Comparison of ENCODE assay signal across 14 cellular contexts in the genomic region with DNA sequence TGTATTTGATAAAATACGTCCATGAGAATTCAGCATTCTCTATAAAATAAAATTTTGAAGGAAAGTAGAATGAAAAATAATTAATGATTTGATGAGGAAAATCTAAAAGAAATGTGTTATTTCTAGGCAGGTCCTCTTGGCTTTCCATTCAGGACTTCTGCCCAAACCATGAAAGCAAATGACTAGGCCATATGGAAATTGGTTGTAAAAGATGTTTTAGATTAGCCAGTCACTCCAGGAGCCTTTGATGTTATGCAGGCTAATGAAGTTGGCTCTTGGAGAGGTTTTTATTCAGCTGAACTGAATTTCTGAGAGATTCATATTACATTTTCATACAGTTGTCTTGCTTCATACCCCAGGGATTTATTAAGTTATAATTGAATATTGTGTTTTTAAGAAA.
DNase-seq lines count a peak whose midpoint lies in the region; ATAC-seq and TF ChIP-seq lines count a peak whose summit lies in the region.
"Had no signal": no experiment of that assay in that cellular context is flagged by ENCODE, and none has a peak within 500 bp of the region (broad histone marks: within the 10 kb centered on the region; RNA-seq: fewer than 3 reads in every experiment).

No MANE protein-coding gene starts in this region.

- H3K9ac ChIP-seq in SK-N-SH (no peak overlapping the region), endodermal cell (ENCODE audit: extremely low read depth, low read length, poor library complexity, severe bottlenecking) (no peak overlapping the region)

- peaks cover 8% of the 10 kb centered on the region for H3K9me3 Mint-ChIP-seq in endodermal cell
- H3K9me3 Mint-ChIP-seq: CD4-positive, alpha-beta memory T cell had no signal

- POLR2A ChIA-PET in SK-N-SH (lab: Yijun Ruan, JAX), result no interaction called here

- H3K4me3 ChIP-seq in SK-N-SH (ENCODE audit: low read depth in 2 of 2, low read length in 1 of 2) (no peak overlapping the region), endodermal cell (ENCODE audit: low read length) (peak overlapping the region; percentile 48)
- H3K4me3 ChIP-seq: GM12878 had no signal

- no peaks in the 10 kb centered on the region for H3K27me3 ChIP-seq in SK-N-SH (ENCODE audit: insufficient read depth)
- no peaks in the 10 kb centered on the region for H3K27me3 ChIP-seq in endodermal cell (ENCODE audit: control insufficient read depth, insufficient read depth, low read length, poor library complexity, severe bottlenecking)

- no peaks in the 10 kb centered on the region for H3K36me3 ChIP-seq in SK-N-SH (replicated peaks in 1 of 2; ENCODE audit: control insufficient read depth in 1 of 2, insufficient read depth in 2 of 2, low read length in 1 of 2)
- no peaks in the 10 kb centered on the region for H3K36me3 ChIP-seq in endodermal cell (ENCODE audit: control insufficient read depth, insufficient read depth, low read length)

- DNase-seq in NCI-H446 treated with DMSO at 0.1 percent for 48 hours (lab: John Stamatoyannopoulos, UW) (peak; percentile 0), SK-N-SH (peak; percentile 59), endodermal cell (no peak), hepatic stellate cell (ENCODE audit: low spot score) (no peak)
- no peak for DNase-seq in effector CD4-positive, alpha-beta T cell
- DNase-seq: CD4-positive, alpha-beta memory T cell; DND-41; GDM1; KG1; NCI-H1417 treated with DMSO at 0.1 percent for 48 hours; NCI-H1930 had no signal

- H3K4me1 ChIP-seq in SK-N-SH (ENCODE audit: control insufficient read depth in 1 of 2, insufficient read depth in 2 of 2, low read depth in 1 of 2, low read length in 1 of 2) (peaks cover 0 to 23% of the 10 kb centered on the region in 2 experiments; a peak in 2 of 4 replicates), endodermal cell (ENCODE audit: control insufficient read depth, insufficient read depth, low read length) (peaks cover 8% of the 10 kb centered on the region)

- WGBS in SK-N-SH (ENCODE audit: low lambda C conversion rate), result 70% methylated on average over 1 of the region's 1 CpG
- WGBS in endodermal cell (ENCODE audit: insufficient coverage in 1 of 2, insufficient read length in 1 of 2), 2 experiments, result 100% methylated on average over 1 of the region's 1 CpG; no CpG with 5 or more reads in 1 of the 2 experiments

- H3K79me2 ChIP-seq in SK-N-SH (ENCODE audit: insufficient read depth), result no peaks in the 10 kb centered on the region

- peak in 1 of 2 experiments; percentile 79; a peak in 2 of 4 replicates for TF ChIP-seq EP300 in SK-N-SH (IDR thresholded peaks at IDR 0.05; ENCODE audit: borderline replicate concordance in 1 of 2, low read depth in 1 of 2, low read length in 1 of 2)

- no peak overlapping the region for H3K27ac Mint-ChIP-seq in endodermal cell
- H3K27ac Mint-ChIP-seq: CD4-positive, alpha-beta memory T cell had no signal

- CTCF ChIA-PET in SK-N-SH (lab: Yijun Ruan, JAX), result interaction anchor here (1.1 kb wide), 1 partner anchor 451 kb away, joined by 4 read pairs; no protein-coding TSS in a partner anchor

- H3K9me3 ChIP-seq in SK-N-SH (no peaks in the 10 kb centered on the region), endodermal cell (ENCODE audit: control insufficient read depth, low read length) (peaks cover 5% of the 10 kb centered on the region)

- H3K36me3 Mint-ChIP-seq in endodermal cell (ENCODE audit: low read depth), result no peaks in the 10 kb centered on the region
- H3K36me3 Mint-ChIP-seq: CD4-positive, alpha-beta memory T cell had no signal

- peaks cover 32% of the 10 kb centered on the region for H3K4me1 Mint-ChIP-seq in endodermal cell
- H3K4me1 Mint-ChIP-seq: CD4-positive, alpha-beta memory T cell had no signal

- no peaks in the 10 kb centered on the region for H4K20me1 ChIP-seq in SK-N-SH (ENCODE audit: insufficient read depth)

- H3K27me3 Mint-ChIP-seq in endodermal cell (ENCODE audit: insufficient read depth), result no peaks in the 10 kb centered on the region

- no peak overlapping the region for H3K4me2 ChIP-seq in SK-N-SH

- no peak overlapping the region for H2AFZ ChIP-seq in SK-N-SH (ENCODE audit: low read depth)

- TF ChIP-seq CTCF in SK-N-SH (IDR thresholded peaks at IDR 0.05), result no peak
- TF ChIP-seq CTCF in endodermal cell (conservative IDR thresholded peaks at IDR 0.05), result no peak

- ATAC-seq in GM19467 (IDR thresholded peaks at IDR 0.05; ENCODE audit: unreplicated experiment), result no peak
- ATAC-seq in GM21529 (IDR thresholded peaks at IDR 0.05; ENCODE audit: unreplicated experiment), result no peak
- ATAC-seq: GM12878 had no signal

- H3K27ac ChIP-seq in SK-N-SH (ENCODE audit: low read depth in 2 of 2, low read length in 1 of 2) (peak overlapping the region in 1 of 2 experiments; percentile 64; a peak in 2 of 4 replicates), endodermal cell (ENCODE audit: low read depth, low read length) (no peak overlapping the region)

- no peaks in the 10 kb centered on the region for H3K9me2 ChIP-seq in SK-N-SH

- H3F3A ChIP-seq in SK-N-SH (replicated peaks; ENCODE audit: insufficient read depth), result no peaks in the 10 kb centered on the region

- TF ChIP-seq RAD21 in SK-N-SH (IDR thresholded peaks at IDR 0.05; ENCODE audit: low read length), result peak; percentile 20; the same call in 1 of the 2 replicates

- no peak overlapping the region for H3K4me3 Mint-ChIP-seq in endodermal cell
- H3K4me3 Mint-ChIP-seq: CD4-positive, alpha-beta memory T cell had no signal

TF ChIP-seq in SK-N-SH, 30 proteins besides CTCF, POLR2A, EP300 and RAD21:
- no peak for TF ChIP-seq SMC3 (IDR thresholded peaks at IDR 0.05; ENCODE audit: low read depth, low read length)
- TF ChIP-seq RFX5 (IDR thresholded peaks at IDR 0.05; ENCODE audit: low read length), result no peak
- no peak for TF ChIP-seq RXRA (IDR thresholded peaks at IDR 0.05; ENCODE audit: borderline replicate concordance, low read depth)
- no peak for TF ChIP-seq NRF1 (IDR thresholded peaks at IDR 0.05; ENCODE audit: low read depth, low read length)
- no peak for TF ChIP-seq POLR2AphosphoS5 (IDR thresholded peaks at IDR 0.05; ENCODE audit: low read depth, low read length)
- TF ChIP-seq, protein P1, sequence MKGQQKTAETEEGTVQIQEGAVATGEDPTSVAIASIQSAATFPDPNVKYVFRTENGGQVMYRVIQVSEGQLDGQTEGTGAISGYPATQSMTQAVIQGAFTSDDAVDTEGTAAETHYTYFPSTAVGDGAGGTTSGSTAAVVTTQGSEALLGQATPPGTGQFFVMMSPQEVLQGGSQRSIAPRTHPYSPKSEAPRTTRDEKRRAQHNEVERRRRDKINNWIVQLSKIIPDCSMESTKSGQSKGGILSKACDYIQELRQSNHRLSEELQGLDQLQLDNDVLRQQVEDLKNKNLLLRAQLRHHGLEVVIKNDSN (IDR thresholded peaks at IDR 0.05; ENCODE audit: borderline replicate concordance, low read depth), result no peak
- no peak for TF ChIP-seq NFIC (IDR thresholded peaks at IDR 0.05; ENCODE audit: borderline replicate concordance)
- no peak for TF ChIP-seq TAF1 (IDR thresholded peaks at IDR 0.05; ENCODE audit: borderline replicate concordance, low read depth, low read length)
- TF ChIP-seq ZBTB33 (IDR thresholded peaks at IDR 0.05; ENCODE audit: borderline replicate concordance, low read depth), result no peak
- no peak for TF ChIP-seq ELF1 (IDR thresholded peaks at IDR 0.05)
- peak; percentile 77 for TF ChIP-seq GATA2 (CRISPR knock-in tag; IDR thresholded peaks at IDR 0.05)
- TF ChIP-seq CHD2 (IDR thresholded peaks at IDR 0.05; ENCODE audit: low read length, partially characterized antibody), result peak; percentile 77
- peak; percentile 20; the same call in 1 of the 2 replicates for TF ChIP-seq TCF12 (IDR thresholded peaks at IDR 0.05)
- peak; percentile 79; the same call in 1 of the 2 replicates for TF ChIP-seq RCOR1 (IDR thresholded peaks at IDR 0.05; ENCODE audit: low read length)
- no peak for TF ChIP-seq EZH2phosphoT487 (IDR thresholded peaks at IDR 0.05; ENCODE audit: borderline replicate concordance, low read depth)
TF ChIP-seq in SK-N-SH: peak in this region for 4.

Comparison
In these comparisons a context has a peak if more than half of its experiments do, and no peak if none do; other contexts are left out.
1. DNase-seq: peak in NCI-H446 treated with DMSO at 0.1 percent for 48 hours (single experiment) and SK-N-SH (single experiment); none in endodermal cell (single experiment), hepatic stellate cell (single experiment) and effector CD4-positive, alpha-beta T cell (single experiment).